Comparison of ENCODE assay signal across 8 cellular contexts in genomic region chr6:44074383-44075136, GRCh38. TPM values are rescaled to one million over a fixed set of nuclear protein-coding genes. Genes with fewer than 3 reads are reported as not detected.
A peak's percentile ranks its signal among the peaks of the same experiment; 100 is the strongest.
DNase-seq lines count a peak whose midpoint lies in the region; ATAC-seq and TF ChIP-seq lines count a peak whose summit lies in the region.

No MANE protein-coding gene starts in this region.

- TF ChIP-seq CTCF in LNCAP (IDR thresholded peaks at IDR 0.05) (peak; percentile 80), fibroblast of villous mesenchyme (IDR thresholded peaks at IDR 0.05; ENCODE audit: insufficient read depth, low read depth, low read length) (peak; percentile 92), upper lobe of right lung (IDR thresholded peaks at IDR 0.05) (peak; percentile 93)

- H3K27ac Mint-ChIP-seq in activated T-cell treated with anti-CD3 and anti-CD28 coated beads, Interleukin-2, amount 50 U/mL, for 24 hours: no peak overlapping the region

- H3K9me3 Mint-ChIP-seq in activated T-cell treated with anti-CD3 and anti-CD28 coated beads, Interleukin-2, amount 50 U/mL, for 24 hours: no peaks in the 10 kb centered on the region

- H3K36me3 ChIP-seq in upper lobe of right lung: no peaks in the 10 kb centered on the region

- H3K4me3 ChIP-seq in fibroblast of villous mesenchyme (ENCODE audit: low read depth, low read length): no peak overlapping the region
- H3K4me3 ChIP-seq in upper lobe of right lung: no peak overlapping the region

- peak overlapping the region; percentile 77 for H3K4me3 Mint-ChIP-seq in activated T-cell treated with anti-CD3 and anti-CD28 coated beads, Interleukin-2, amount 50 U/mL, for 24 hours

- peaks cover 19% of the 10 kb centered on the region for H3K4me1 Mint-ChIP-seq in activated T-cell treated with anti-CD3 and anti-CD28 coated beads, Interleukin-2, amount 50 U/mL, for 24 hours (ENCODE audit: low read depth)

- peak; percentile 74 for ATAC-seq in upper lobe of right lung

- H3K4me1 ChIP-seq in upper lobe of right lung: peaks cover 27% of the 10 kb centered on the region

- H3K27me3 Mint-ChIP-seq in activated T-cell treated with anti-CD3 and anti-CD28 coated beads, Interleukin-2, amount 50 U/mL, for 24 hours: peaks cover 34% of the 10 kb centered on the region

- no peaks in the 10 kb centered on the region for H3K36me3 Mint-ChIP-seq in activated T-cell treated with anti-CD3 and anti-CD28 coated beads, Interleukin-2, amount 50 U/mL, for 24 hours (ENCODE audit: low read depth)

- H3K27ac ChIP-seq in upper lobe of right lung: no peak overlapping the region

- no peaks in the 10 kb centered on the region for H3K9me3 ChIP-seq in upper lobe of right lung

- DNase-seq in activated naive CD4-positive, alpha-beta T cell treated with Interleukin-2 at 50 U/mL for 16 hours: peak; percentile 71
- DNase-seq in activated naive CD4-positive, alpha-beta T cell (lab: John Stamatoyannopoulos, UW): no peak
- DNase-seq in activated T-cell treated with anti-CD3 and anti-CD28 coated beads, Interleukin-2, amount 50 U/mL, for 24 hours: peak; percentile 81
- peak; percentile 88 for DNase-seq in fibroblast of villous mesenchyme (ENCODE audit: low read depth)
- peak; percentile 82 for DNase-seq in pons (ENCODE audit: low spot score)
- DNase-seq in upper lobe of right lung: peak; percentile 82
- DNase-seq in NCI-H524 treated with DMSO at 0.1 percent for 48 hours (lab: John Stamatoyannopoulos, UW): no peak

- H3K27me3 ChIP-seq in upper lobe of right lung: peaks cover 7% of the 10 kb centered on the region

- intact Hi-C loops in upper lobe of right lung (cut with DNase I): loop anchor here (5.0 kb wide), 1 partner anchor 307 kb away; no protein-coding TSS in a partner anchor

RNA-seq across cellular contexts. Expression of gene MRPL14, which starts 52.7 kb away (rescaled TPM):
- total RNA-seq in fibroblast of villous mesenchyme: 47.5 and 51.9 TPM in 2 replicates
- total RNA-seq in upper lobe of right lung: 94.1 TPM

RNA-seq across cellular contexts. Expression of gene TMEM63B, which starts 52.8 kb away (rescaled TPM):
- total RNA-seq in fibroblast of villous mesenchyme (21.3 and 32.4 TPM in 2 replicates), upper lobe of right lung (119 TPM)

Comparison
In these comparisons a context has a peak if more than half of its experiments do, and no peak if none do; other contexts are left out.
1. DNase-seq: peak in activated naive CD4-positive, alpha-beta T cell treated with Interleukin-2 at 50 U/mL for 16 hours (single experiment), activated T-cell treated with anti-CD3 and anti-CD28 coated beads, Interleukin-2, amount 50 U/mL, for 24 hours (single experiment), fibroblast of villous mesenchyme (single experiment), pons (single experiment) and upper lobe of right lung (single experiment); none in activated naive CD4-positive, alpha-beta T cell (0 of 4) and NCI-H524 treated with DMSO at 0.1 percent for 48 hours (single experiment).
2. Peak in every context shown above with its lines, with median percentiles within 50 percentile points of each other: CTCF ChIP-seq.